In the genomic region with DNA sequence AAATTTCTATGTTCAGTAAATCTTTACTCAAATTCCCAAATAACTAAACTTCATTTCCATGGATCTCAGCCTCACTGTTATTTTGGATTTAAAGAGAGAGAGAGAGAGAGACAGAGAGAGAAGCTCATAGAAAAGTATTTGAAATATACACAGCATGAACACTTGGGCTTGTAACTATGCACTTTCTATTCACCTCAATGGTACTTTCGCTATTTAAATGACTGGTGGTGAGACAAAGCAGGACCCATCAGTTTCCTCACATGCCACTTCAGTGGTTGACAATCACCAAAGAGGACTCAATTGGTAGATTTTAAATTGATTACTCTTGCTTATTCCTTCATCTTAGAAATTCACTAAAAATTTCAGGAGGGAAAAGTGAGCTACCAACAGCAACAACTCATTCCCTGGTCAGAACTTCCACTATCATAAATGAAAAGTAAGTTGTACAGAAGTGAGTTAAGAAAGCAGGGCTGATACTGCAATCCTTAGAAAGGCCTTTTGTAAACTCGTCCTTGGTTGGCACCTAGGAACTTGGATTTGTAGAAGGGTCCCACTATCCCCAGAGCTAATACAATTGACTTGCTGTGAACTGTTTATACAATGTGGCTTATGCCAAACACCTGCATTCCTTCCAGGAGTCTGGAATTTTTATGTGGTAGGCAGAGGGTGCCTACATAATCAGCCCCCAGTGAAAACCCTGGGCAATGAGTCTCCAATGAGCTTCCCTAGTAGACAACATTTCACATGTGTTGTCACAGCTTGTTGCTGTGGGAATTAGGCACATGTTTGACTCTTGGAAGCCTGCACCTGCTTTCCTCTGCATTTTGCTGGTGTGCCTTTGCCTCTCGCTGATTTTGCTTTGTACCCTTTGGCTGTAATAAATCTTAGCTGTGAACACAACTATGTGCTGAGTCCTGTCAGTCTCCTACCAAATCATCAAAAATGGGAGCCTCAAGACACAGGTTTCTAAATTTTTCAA, we compare ENCODE assay signal across 1 cellular context.
A peak's percentile ranks its signal among the peaks of the same experiment; 100 is the strongest.
TF ChIP-seq lines count a peak whose summit lies in the region.

No MANE protein-coding gene starts in this region.

TF ChIP-seq in GM12878, 131 proteins besides CTCF, POLR2A, EP300 and RAD21:
- TF ChIP-seq EGR1 (IDR thresholded peaks at IDR 0.05; ENCODE audit: borderline replicate concordance in 1 of 2, low read depth in 2 of 2, low read length in 2 of 2) (no peak), JUNB (IDR thresholded peaks at IDR 0.05) (peak; percentile 97), EED (IDR thresholded peaks at IDR 0.05; ENCODE audit: low read depth) (0 out of 2 replicates have a peak, but pooled peaks have one; percentile 36), CREM (IDR thresholded peaks at IDR 0.05; ENCODE audit: low read depth) (0 out of 2 replicates have a peak, but pooled peaks have one; percentile 32), NFIC (IDR thresholded peaks at IDR 0.05; ENCODE audit: low read depth, low read length) (peak; percentile 67), TCF7 (IDR thresholded peaks at IDR 0.05; ENCODE audit: borderline replicate concordance) (no peak), RUNX3 (IDR thresholded peaks at IDR 0.05; ENCODE audit: low read length) (peak; percentile 92), SIX5 (IDR thresholded peaks at IDR 0.05; ENCODE audit: low read depth, low read length, severe bottlenecking) (no peak), PAX8 (IDR thresholded peaks at IDR 0.05) (no peak), KAT2A (conservative IDR thresholded peaks at IDR 0.05; ENCODE audit: control insufficient read depth, low read depth, low read length) (no peak), ZNF274 (IDR thresholded peaks at IDR 0.05; ENCODE audit: insufficient read depth, insufficient read length) (no peak), IKZF2 (IDR thresholded peaks at IDR 0.05) (0 out of 4 replicates have a peak, but pooled peaks of 1 of the 2 experiments have one; percentile 17), MTA3 (IDR thresholded peaks at IDR 0.05; ENCODE audit: borderline replicate concordance, low read length) (no peak), PAX5 (IDR thresholded peaks at IDR 0.05; ENCODE audit: borderline replicate concordance, low read depth, low read length) (0 out of 2 replicates have a peak, but pooled peaks have one; percentile 15), ASH2L (IDR thresholded peaks at IDR 0.05; ENCODE audit: borderline replicate concordance, low read depth) (no peak), IRF4 (IDR thresholded peaks at IDR 0.05; ENCODE audit: low read depth, low read length) (peak; percentile 97), BCL11A (IDR thresholded peaks at IDR 0.05; ENCODE audit: low read depth, low read length) (peak; percentile 71), CBFB (IDR thresholded peaks at IDR 0.05; ENCODE audit: low read depth) (peak; percentile 43; the same call in 1 of the 2 replicates), JUND (IDR thresholded peaks at IDR 0.05; ENCODE audit: low read depth, low read length) (no peak), CBX5 (IDR thresholded peaks at IDR 0.05; ENCODE audit: low read depth) (no peak), SRF (IDR thresholded peaks at IDR 0.05; ENCODE audit: low read depth in 2 of 2, low read length in 2 of 2) (0 out of 4 replicates have a peak, but pooled peaks of 1 of the 2 experiments have one; percentile 24), FOXM1 (IDR thresholded peaks at IDR 0.05; ENCODE audit: low read depth, low read length) (peak; percentile 43; the same call in 1 of the 2 replicates), RELA (IDR thresholded peaks at IDR 0.05; ENCODE audit: borderline replicate concordance, partially characterized antibody) (no peak), HDGF (IDR thresholded peaks at IDR 0.05) (no peak), ETV6 (conservative IDR thresholded peaks at IDR 0.05 in 1 of 2, IDR thresholded peaks at IDR 0.05 in 1 of 2; ENCODE audit: borderline replicate concordance in 1 of 2, low read depth in 1 of 2) (peak in 1 of 2 experiments; percentile 62; a peak in 1 of 4 replicates), BHLHE40 (IDR thresholded peaks at IDR 0.05; ENCODE audit: borderline replicate concordance in 1 of 2, low read depth in 2 of 2, low read length in 1 of 2) (peak; percentile 52 to 54; a peak in 2 of 4 replicates), MEF2A (IDR thresholded peaks at IDR 0.05; ENCODE audit: insufficient read depth, low read depth, low read length) (0 out of 2 replicates have a peak, but pooled peaks have one; percentile 27), NR2F1 (conservative IDR thresholded peaks at IDR 0.05) (peak; percentile 37; the same call in 1 of the 2 replicates)
- TF ChIP-seq, protein P1, sequence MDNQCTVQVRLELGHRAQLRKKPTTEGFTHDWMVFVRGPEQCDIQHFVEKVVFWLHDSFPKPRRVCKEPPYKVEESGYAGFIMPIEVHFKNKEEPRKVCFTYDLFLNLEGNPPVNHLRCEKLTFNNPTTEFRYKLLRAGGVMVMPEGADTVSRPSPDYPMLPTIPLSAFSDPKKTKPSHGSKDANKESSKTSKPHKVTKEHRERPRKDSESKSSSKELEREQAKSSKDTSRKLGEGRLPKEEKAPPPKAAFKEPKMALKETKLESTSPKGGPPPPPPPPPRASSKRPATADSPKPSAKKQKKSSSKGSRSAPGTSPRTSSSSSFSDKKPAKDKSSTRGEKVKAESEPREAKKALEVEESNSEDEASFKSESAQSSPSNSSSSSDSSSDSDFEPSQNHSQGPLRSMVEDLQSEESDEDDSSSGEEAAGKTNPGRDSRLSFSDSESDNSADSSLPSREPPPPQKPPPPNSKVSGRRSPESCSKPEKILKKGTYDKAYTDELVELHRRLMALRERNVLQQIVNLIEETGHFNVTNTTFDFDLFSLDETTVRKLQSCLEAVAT (IDR thresholded peaks at IDR 0.05) = no peak
- TF ChIP-seq, protein P2, sequence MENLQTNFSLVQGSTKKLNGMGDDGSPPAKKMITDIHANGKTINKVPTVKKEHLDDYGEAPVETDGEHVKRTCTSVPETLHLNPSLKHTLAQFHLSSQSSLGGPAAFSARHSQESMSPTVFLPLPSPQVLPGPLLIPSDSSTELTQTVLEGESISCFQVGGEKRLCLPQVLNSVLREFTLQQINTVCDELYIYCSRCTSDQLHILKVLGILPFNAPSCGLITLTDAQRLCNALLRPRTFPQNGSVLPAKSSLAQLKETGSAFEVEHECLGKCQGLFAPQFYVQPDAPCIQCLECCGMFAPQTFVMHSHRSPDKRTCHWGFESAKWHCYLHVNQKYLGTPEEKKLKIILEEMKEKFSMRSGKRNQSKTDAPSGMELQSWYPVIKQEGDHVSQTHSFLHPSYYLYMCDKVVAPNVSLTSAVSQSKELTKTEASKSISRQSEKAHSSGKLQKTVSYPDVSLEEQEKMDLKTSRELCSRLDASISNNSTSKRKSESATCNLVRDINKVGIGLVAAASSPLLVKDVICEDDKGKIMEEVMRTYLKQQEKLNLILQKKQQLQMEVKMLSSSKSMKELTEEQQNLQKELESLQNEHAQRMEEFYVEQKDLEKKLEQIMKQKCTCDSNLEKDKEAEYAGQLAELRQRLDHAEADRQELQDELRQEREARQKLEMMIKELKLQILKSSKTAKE (IDR thresholded peaks at IDR 0.05; ENCODE audit: low read depth, poor library complexity, severe bottlenecking) = peak; percentile 46
- TF ChIP-seq, protein P3, sequence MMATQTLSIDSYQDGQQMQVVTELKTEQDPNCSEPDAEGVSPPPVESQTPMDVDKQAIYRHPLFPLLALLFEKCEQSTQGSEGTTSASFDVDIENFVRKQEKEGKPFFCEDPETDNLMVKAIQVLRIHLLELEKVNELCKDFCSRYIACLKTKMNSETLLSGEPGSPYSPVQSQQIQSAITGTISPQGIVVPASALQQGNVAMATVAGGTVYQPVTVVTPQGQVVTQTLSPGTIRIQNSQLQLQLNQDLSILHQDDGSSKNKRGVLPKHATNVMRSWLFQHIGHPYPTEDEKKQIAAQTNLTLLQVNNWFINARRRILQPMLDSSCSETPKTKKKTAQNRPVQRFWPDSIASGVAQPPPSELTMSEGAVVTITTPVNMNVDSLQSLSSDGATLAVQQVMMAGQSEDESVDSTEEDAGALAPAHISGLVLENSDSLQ (IDR thresholded peaks at IDR 0.05) = peak; percentile 41; the same call in 1 of the 2 replicates
- TF ChIP-seq, protein P4, sequence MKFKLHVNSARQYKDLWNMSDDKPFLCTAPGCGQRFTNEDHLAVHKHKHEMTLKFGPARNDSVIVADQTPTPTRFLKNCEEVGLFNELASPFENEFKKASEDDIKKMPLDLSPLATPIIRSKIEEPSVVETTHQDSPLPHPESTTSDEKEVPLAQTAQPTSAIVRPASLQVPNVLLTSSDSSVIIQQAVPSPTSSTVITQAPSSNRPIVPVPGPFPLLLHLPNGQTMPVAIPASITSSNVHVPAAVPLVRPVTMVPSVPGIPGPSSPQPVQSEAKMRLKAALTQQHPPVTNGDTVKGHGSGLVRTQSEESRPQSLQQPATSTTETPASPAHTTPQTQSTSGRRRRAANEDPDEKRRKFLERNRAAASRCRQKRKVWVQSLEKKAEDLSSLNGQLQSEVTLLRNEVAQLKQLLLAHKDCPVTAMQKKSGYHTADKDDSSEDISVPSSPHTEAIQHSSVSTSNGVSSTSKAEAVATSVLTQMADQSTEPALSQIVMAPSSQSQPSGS (IDR thresholded peaks at IDR 0.05; ENCODE audit: low read length) = peak; percentile 63; the same call in 1 of the 2 replicates
- TF ChIP-seq, protein P5, sequence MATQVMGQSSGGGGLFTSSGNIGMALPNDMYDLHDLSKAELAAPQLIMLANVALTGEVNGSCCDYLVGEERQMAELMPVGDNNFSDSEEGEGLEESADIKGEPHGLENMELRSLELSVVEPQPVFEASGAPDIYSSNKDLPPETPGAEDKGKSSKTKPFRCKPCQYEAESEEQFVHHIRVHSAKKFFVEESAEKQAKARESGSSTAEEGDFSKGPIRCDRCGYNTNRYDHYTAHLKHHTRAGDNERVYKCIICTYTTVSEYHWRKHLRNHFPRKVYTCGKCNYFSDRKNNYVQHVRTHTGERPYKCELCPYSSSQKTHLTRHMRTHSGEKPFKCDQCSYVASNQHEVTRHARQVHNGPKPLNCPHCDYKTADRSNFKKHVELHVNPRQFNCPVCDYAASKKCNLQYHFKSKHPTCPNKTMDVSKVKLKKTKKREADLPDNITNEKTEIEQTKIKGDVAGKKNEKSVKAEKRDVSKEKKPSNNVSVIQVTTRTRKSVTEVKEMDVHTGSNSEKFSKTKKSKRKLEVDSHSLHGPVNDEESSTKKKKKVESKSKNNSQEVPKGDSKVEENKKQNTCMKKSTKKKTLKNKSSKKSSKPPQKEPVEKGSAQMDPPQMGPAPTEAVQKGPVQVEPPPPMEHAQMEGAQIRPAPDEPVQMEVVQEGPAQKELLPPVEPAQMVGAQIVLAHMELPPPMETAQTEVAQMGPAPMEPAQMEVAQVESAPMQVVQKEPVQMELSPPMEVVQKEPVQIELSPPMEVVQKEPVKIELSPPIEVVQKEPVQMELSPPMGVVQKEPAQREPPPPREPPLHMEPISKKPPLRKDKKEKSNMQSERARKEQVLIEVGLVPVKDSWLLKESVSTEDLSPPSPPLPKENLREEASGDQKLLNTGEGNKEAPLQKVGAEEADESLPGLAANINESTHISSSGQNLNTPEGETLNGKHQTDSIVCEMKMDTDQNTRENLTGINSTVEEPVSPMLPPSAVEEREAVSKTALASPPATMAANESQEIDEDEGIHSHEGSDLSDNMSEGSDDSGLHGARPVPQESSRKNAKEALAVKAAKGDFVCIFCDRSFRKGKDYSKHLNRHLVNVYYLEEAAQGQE (IDR thresholded peaks at IDR 0.05; ENCODE audit: low read depth, low read length) = no peak
TF ChIP-seq in GM12878: peak in this region for 19.
